Comparison of ENCODE assay signal across 3 cellular contexts in genomic region chr19:56538254-56538760, GRCh38.
TF ChIP-seq lines count a peak whose summit lies in the region.

No MANE protein-coding gene starts in this region.

TF ChIP-seq in A549, 52 proteins besides CTCF, POLR2A, EP300 and RAD21:
- no peak for TF ChIP-seq CEBPB (IDR thresholded peaks at IDR 0.05)
- TF ChIP-seq CHD2 (IDR thresholded peaks at IDR 0.05; ENCODE audit: low read length, partially characterized antibody), result no peak
- no peak for TF ChIP-seq POLR2AphosphoS2 (conservative IDR thresholded peaks at IDR 0.05; ENCODE audit: low read length)
- peak; percentile 27 for TF ChIP-seq PHF8 (IDR thresholded peaks at IDR 0.05; ENCODE audit: borderline replicate concordance, low read depth)
- TF ChIP-seq TFCP2L1 (CRISPR knock-in tag; IDR thresholded peaks at IDR 0.05), result no peak

TF ChIP-seq in IMR-90, 13 proteins besides CTCF, POLR2A, EP300 and RAD21:
- TF ChIP-seq CHD1 (IDR thresholded peaks at IDR 0.05; ENCODE audit: low read depth, low read length) (no peak), MXI1 (IDR thresholded peaks at IDR 0.05; ENCODE audit: borderline replicate concordance, low read depth, low read length) (no peak), MAZ (IDR thresholded peaks at IDR 0.05; ENCODE audit: borderline replicate concordance, low read depth, low read length) (peak; percentile 46; the same call in 1 of the 2 replicates), USF2 (IDR thresholded peaks at IDR 0.05; ENCODE audit: low read depth, low read length) (no peak), MAFK (IDR thresholded peaks at IDR 0.05; ENCODE audit: low read depth, low read length) (no peak), NFE2L2 (IDR thresholded peaks at IDR 0.05; ENCODE audit: low read depth, low read length) (no peak), RCOR1 (IDR thresholded peaks at IDR 0.05; ENCODE audit: insufficient replicate concordance, low read length) (no peak)
TF ChIP-seq in IMR-90: peak in this region for 1.

TF ChIP-seq in SK-N-SH, 30 proteins besides CTCF, POLR2A, EP300 and RAD21:
- TF ChIP-seq MXI1 (IDR thresholded peaks at IDR 0.05; ENCODE audit: low read depth, low read length) (peak; percentile 57; the same call in 1 of the 2 replicates), ZBTB33 (IDR thresholded peaks at IDR 0.05; ENCODE audit: borderline replicate concordance, low read depth) (no peak), CHD2 (IDR thresholded peaks at IDR 0.05; ENCODE audit: low read length, partially characterized antibody) (peak; percentile 21), POLR2AphosphoS5 (IDR thresholded peaks at IDR 0.05; ENCODE audit: low read depth, low read length) (peak; percentile 44; the same call in 1 of the 2 replicates), USF1 (IDR thresholded peaks at IDR 0.05; ENCODE audit: borderline replicate concordance, low read depth) (no peak), ELF1 (IDR thresholded peaks at IDR 0.05) (peak; percentile 75), MAX (IDR thresholded peaks at IDR 0.05; ENCODE audit: low read depth) (peak; percentile 42; the same call in 1 of the 2 replicates), IRF3 (IDR thresholded peaks at IDR 0.05; ENCODE audit: low read depth, low read length) (no peak), RXRA (IDR thresholded peaks at IDR 0.05; ENCODE audit: borderline replicate concordance, low read depth) (no peak), GABPA (IDR thresholded peaks at IDR 0.05; ENCODE audit: low read depth) (peak; percentile 77), NRF1 (IDR thresholded peaks at IDR 0.05; ENCODE audit: low read depth, low read length) (peak; percentile 84), TCF12 (IDR thresholded peaks at IDR 0.05) (no peak)
